Comparison of ENCODE assay signal across 23 cellular contexts in the genomic region with DNA sequence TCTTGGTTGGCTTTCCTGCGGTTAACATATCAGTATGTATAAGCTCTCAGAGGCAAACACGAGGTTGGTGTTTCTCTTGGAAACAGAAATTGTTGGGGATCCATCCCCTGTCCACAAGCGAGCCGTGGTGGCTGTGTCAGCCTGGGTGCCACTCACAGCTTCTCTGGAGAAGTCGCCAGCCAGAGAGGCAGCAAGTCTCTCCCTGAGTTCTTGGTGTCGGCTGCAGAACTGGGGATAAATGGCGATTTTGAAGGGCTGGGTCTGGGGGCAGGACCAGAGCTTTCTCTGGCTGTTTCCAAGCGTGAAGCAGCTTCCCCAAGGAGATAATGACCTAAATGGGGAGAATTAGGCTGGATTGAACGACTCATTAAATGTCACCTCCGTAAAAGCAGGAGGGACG.
"Had no signal": no experiment of that assay in that cellular context is flagged by ENCODE, and none has a peak within 500 bp of the region (broad histone marks: within the 10 kb centered on the region; RNA-seq: fewer than 3 reads in every experiment).

No MANE protein-coding gene starts in this region.

- H3K9me3 ChIP-seq: ascending aorta, body of pancreas, Peyer's patch had no signal

- H3K4me1 Mint-ChIP-seq: activated naive CD8-positive, alpha-beta T cell treated with anti-CD3 and anti-CD28 coated beads, Interleukin-2, amount 50 U/mL, for 24 hours; central memory CD8-positive, alpha-beta T cell had no signal

- ATAC-seq: activated CD4-positive, CD25-positive, alpha-beta regulatory T cell treated with anti-CD3 and anti-CD28 coated beads, Interleukin-2, amount 50 U/mL, for 24 hours; activated CD8-positive, alpha-beta T cell treated with anti-CD3 and anti-CD28 coated beads for 36 hours; activated naive CD4-positive, alpha-beta T cell treated with anti-CD3 and anti-CD28 coated beads, Interleukin-2, amount 50 U/mL, for 72 hours; activated naive CD8-positive, alpha-beta T cell treated with anti-CD3 and anti-CD28 coated beads, Interleukin-2, amount 50 U/mL, for 24 hours; body of pancreas had no signal

- DNase-seq: activated CD4-positive, alpha-beta T cell treated with anti-CD3 and anti-CD28 coated beads for 4 hours; activated CD8-positive, alpha-beta memory T cell treated with anti-CD3 and anti-CD28 coated beads, Interleukin-2, amount 50 U/mL, for 4 hours; activated CD8-positive, alpha-beta T cell treated with anti-CD3 and anti-CD28 coated beads for 36 hours; activated naive CD4-positive, alpha-beta T cell treated with Interleukin-2 at 50 U/mL for 16 hours; activated naive CD8-positive, alpha-beta T cell treated with anti-CD3 and anti-CD28 coated beads, Interleukin-2, amount 50 U/mL, for 24 hours; amniotic stem cell; body of pancreas; Kasumi-1; KBM-7; NCI-H1105 treated with DMSO at 0.1 percent for 48 hours; NCI-H1436 treated with DMSO at 0.1 percent for 48 hours; NCI-H187 treated with DMSO at 0.1 percent for 48 hours; NCI-H226; NCI-H526; Right ventricle myocardium superior had no signal

- H3K4me3 Mint-ChIP-seq: activated CD8-positive, alpha-beta T cell treated with anti-CD3 and anti-CD28 coated beads for 36 hours; activated naive CD8-positive, alpha-beta T cell treated with anti-CD3 and anti-CD28 coated beads, Interleukin-2, amount 50 U/mL, for 24 hours; central memory CD8-positive, alpha-beta T cell; T-helper 1 cell treated with Interleukin-12 subunit alpha and Interleukin-12 subunit beta and Interleukin-4 antibody, amounts not matched to agents 30 μg/mL and 1 μg/mL, for 36 hours had no signal

- H3K27ac Mint-ChIP-seq: activated CD8-positive, alpha-beta T cell treated with anti-CD3 and anti-CD28 coated beads for 36 hours; activated naive CD4-positive, alpha-beta T cell treated with anti-CD3 and anti-CD28 coated beads, Interleukin-2, amount 50 U/mL, for 72 hours; activated naive CD8-positive, alpha-beta T cell treated with anti-CD3 and anti-CD28 coated beads, Interleukin-2, amount 50 U/mL, for 24 hours; T-helper 1 cell treated with Interleukin-12 subunit alpha and Interleukin-12 subunit beta and Interleukin-4 antibody, amounts not matched to agents 30 μg/mL and 1 μg/mL, for 36 hours had no signal

- H3K27me3 ChIP-seq: ascending aorta, body of pancreas, Peyer's patch, SJSA1 had no signal

- H3K27me3 Mint-ChIP-seq: activated CD8-positive, alpha-beta T cell treated with anti-CD3 and anti-CD28 coated beads for 36 hours; activated naive CD8-positive, alpha-beta T cell treated with anti-CD3 and anti-CD28 coated beads, Interleukin-2, amount 50 U/mL, for 24 hours; central memory CD8-positive, alpha-beta T cell had no signal

- H3K27ac ChIP-seq: ascending aorta, body of pancreas, Peyer's patch, RWPE1, SJSA1 had no signal

- H3K4me3 ChIP-seq: ascending aorta, body of pancreas, Peyer's patch, SJSA1 had no signal

- H3K36me3 ChIP-seq: ascending aorta, Peyer's patch, SJSA1 had no signal
